In genomic region chr5:113047733-113048652, GRCh38 we compare ENCODE assay signal across 10 cellular contexts.
DNase-seq lines count a peak whose midpoint lies in the region; ATAC-seq and TF ChIP-seq lines count a peak whose summit lies in the region.
"Had no signal": no experiment of that assay in that cellular context is flagged by ENCODE, and none has a peak within 500 bp of the region (broad histone marks: within the 10 kb centered on the region; RNA-seq: fewer than 3 reads in every experiment).

No MANE protein-coding gene starts in this region.

- no peak for TF ChIP-seq CTCF in OCI-LY3 (IDR thresholded peaks at IDR 0.05; ENCODE audit: low read depth, low read length)
- no peak for TF ChIP-seq CTCF in natural killer cell (IDR thresholded peaks at IDR 0.05)

- H3K4me3 Mint-ChIP-seq in natural killer cell: no peak overlapping the region
- H3K4me3 Mint-ChIP-seq: HFFc6 had no signal

- ATAC-seq in GM19043 (IDR thresholded peaks at IDR 0.05; ENCODE audit: low read depth, unreplicated experiment) (peak; percentile 82), HG02970 (IDR thresholded peaks at IDR 0.05; ENCODE audit: low FRiP score, unreplicated experiment) (peak; percentile 50), natural killer cell (no peak)

- H4K20me1 ChIP-seq in OCI-LY3 (ENCODE audit: insufficient read depth, low read length): no peaks in the 10 kb centered on the region

- no peak overlapping the region for H3K9ac ChIP-seq in OCI-LY3 (ENCODE audit: low read length)

- peak overlapping the region; percentile 70 for H3K4me3 ChIP-seq in OCI-LY3 (ENCODE audit: low read length)

- H3K9me3 Mint-ChIP-seq in natural killer cell: no peaks in the 10 kb centered on the region
- H3K9me3 Mint-ChIP-seq: HFFc6 had no signal

- H3K79me2 ChIP-seq in OCI-LY3 (ENCODE audit: low read length): no peaks in the 10 kb centered on the region

- intact Hi-C loops in natural killer cell (cut with micrococcal nuclease): no loop called here

- no peaks in the 10 kb centered on the region for H3K36me3 ChIP-seq in OCI-LY3 (replicated peaks; ENCODE audit: low read depth, low read length)
- H3K36me3 ChIP-seq: neutrophil had no signal

- no peaks in the 10 kb centered on the region for H3K27me3 ChIP-seq in OCI-LY3 (ENCODE audit: low read depth, low read length)
- H3K27me3 ChIP-seq: neutrophil had no signal

- H3K27me3 Mint-ChIP-seq in natural killer cell (ENCODE audit: low read depth in 2 of 2): peaks cover 0 to 2% of the 10 kb centered on the region in 2 donors

- H3K4me1 ChIP-seq in OCI-LY3 (ENCODE audit: low read length): peaks cover 13% of the 10 kb centered on the region

- peak overlapping the region; percentile 97 for H2AFZ ChIP-seq in OCI-LY3 (ENCODE audit: low read depth, low read length)

- H3K4me1 Mint-ChIP-seq in natural killer cell: peaks cover 0 to 6% of the 10 kb centered on the region in 2 donors

- H3K36me3 Mint-ChIP-seq in natural killer cell: no peaks in the 10 kb centered on the region

- DNase-seq in pons (ENCODE audit: low spot score) (peak; percentile 74), amniotic stem cell (lab: John Stamatoyannopoulos, UW) (no peak), AG08395 (ENCODE audit: low spot score) (no peak), NCI-H2029 treated with DMSO at 0.1 percent for 48 hours (lab: John Stamatoyannopoulos, UW) (no peak), natural killer cell (no peak)

- H3K27ac Mint-ChIP-seq in natural killer cell: no peak overlapping the region
- H3K27ac Mint-ChIP-seq: HFFc6 had no signal

- H3K27ac ChIP-seq in OCI-LY3 (ENCODE audit: low read length): no peak overlapping the region
- H3K27ac ChIP-seq: neutrophil had no signal

- H3K4me2 ChIP-seq in OCI-LY3 (ENCODE audit: low read length): peak overlapping the region; percentile 92

- no peaks in the 10 kb centered on the region for H3K9me3 ChIP-seq in OCI-LY3 (ENCODE audit: insufficient read depth, low read length)
- H3K9me3 ChIP-seq: neutrophil had no signal

Comparison
In these comparisons a context has a peak if more than half of its experiments do, and no peak if none do; other contexts are left out.
1. ATAC-seq: peak in GM19043 (single experiment) and HG02970 (single experiment); none in natural killer cell (0 of 3).